Comparison of ENCODE assay signal across 19 cellular contexts in the genomic region with DNA sequence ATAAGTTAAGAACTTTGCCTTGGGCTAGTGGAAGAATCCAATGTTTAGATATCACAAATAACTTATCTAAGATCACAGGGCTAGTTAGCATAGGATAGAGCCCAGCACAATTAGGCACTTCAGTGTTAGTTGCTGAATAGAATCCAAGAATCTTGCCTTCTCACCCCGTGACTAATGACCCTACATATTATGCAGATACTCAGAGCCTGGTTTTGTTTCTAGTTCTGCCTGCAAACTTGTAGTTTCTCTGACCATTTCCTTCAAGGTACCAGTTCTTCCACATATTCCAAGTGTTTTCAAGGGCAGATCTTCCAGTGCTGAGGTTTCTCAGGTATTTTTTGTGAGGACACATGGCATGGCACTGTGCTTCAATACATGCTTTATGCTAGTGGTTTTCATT.
DNase-seq lines count a peak whose midpoint lies in the region; ATAC-seq, FAIRE-seq and TF ChIP-seq lines count a peak whose summit lies in the region.
"Had no signal": no experiment of that assay in that cellular context is flagged by ENCODE, and none has a peak within 500 bp of the region (broad histone marks: within the 10 kb centered on the region; RNA-seq: fewer than 3 reads in every experiment).

No MANE protein-coding gene starts in this region.

- no peak for ATAC-seq in natural killer cell
- ATAC-seq: PC-3 had no signal

- H3K4me3 Mint-ChIP-seq in MCF 10A (ENCODE audit: unreplicated experiment) (no peak overlapping the region), nephron progenitor cell (no peak overlapping the region), natural killer cell (no peak overlapping the region)

- no peaks in the 10 kb centered on the region for H3K27me3 Mint-ChIP-seq in MCF 10A (ENCODE audit: insufficient read depth, unreplicated experiment)
- no peaks in the 10 kb centered on the region for H3K27me3 Mint-ChIP-seq in nephron progenitor cell (ENCODE audit: low read depth, poor library complexity)
- H3K27me3 Mint-ChIP-seq in natural killer cell (ENCODE audit: low read depth in 2 of 2) = no peaks in the 10 kb centered on the region

- H3K27ac ChIP-seq in mammary epithelial cell (ENCODE audit: insufficient read depth, low read depth, low read length) = no peak overlapping the region
- no peak overlapping the region for H3K27ac ChIP-seq in mesenchymal stem cell (ENCODE audit: low read length, poor library complexity, severe bottlenecking)
- H3K27ac ChIP-seq in small intestine (ENCODE audit: low read depth in 1 of 2, low read length in 1 of 2) = no peak overlapping the region
- H3K27ac ChIP-seq: 22Rv1, C4-2B, SJCRH30 had no signal

- TF ChIP-seq CTCF in mammary epithelial cell (conservative IDR thresholded peaks at IDR 0.05 in 1 of 2, IDR thresholded peaks at IDR 0.05 in 1 of 2; ENCODE audit: extremely low read depth in 1 of 2, insufficient read depth in 1 of 2, low read depth in 1 of 2, low read length in 2 of 2) = no peak
- no peak for TF ChIP-seq CTCF in MCF 10A (IDR thresholded peaks at IDR 0.05; ENCODE audit: unreplicated experiment)
- no peak for TF ChIP-seq CTCF in astrocyte of the spinal cord (IDR thresholded peaks at IDR 0.05; ENCODE audit: low read depth, low read length)
- TF ChIP-seq CTCF in nephron progenitor cell (IDR thresholded peaks at IDR 0.05) = no peak
- no peak for TF ChIP-seq CTCF in natural killer cell (IDR thresholded peaks at IDR 0.05)

- H3K36me3 Mint-ChIP-seq in MCF 10A (ENCODE audit: insufficient read depth, unreplicated experiment) = no peaks in the 10 kb centered on the region
- peaks cover 5% of the 10 kb centered on the region for H3K36me3 Mint-ChIP-seq in nephron progenitor cell (ENCODE audit: low read depth)
- no peaks in the 10 kb centered on the region for H3K36me3 Mint-ChIP-seq in natural killer cell

- no peak for FAIRE-seq in small intestine (lab: Jason Lieb, UNC)

- H4K20me1 ChIP-seq in mammary epithelial cell (ENCODE audit: insufficient read depth, low read length) = no peaks in the 10 kb centered on the region

- H2AK5ac ChIP-seq in mesenchymal stem cell (ENCODE audit: low read length, severe bottlenecking) = no peak overlapping the region

- H2AFZ ChIP-seq in mammary epithelial cell (ENCODE audit: low read depth, low read length) (no peak overlapping the region), mesenchymal stem cell (ENCODE audit: low read depth, low read length) (no peak overlapping the region)

- in situ Hi-C loops in mammary epithelial cell (cut with MboI; ENCODE audit: low sequenced_read_pairs in 2 of 2) = no loop called here
- in situ Hi-C loops in astrocyte of the spinal cord (cut with HindIII; ENCODE audit: low sequenced_read_pairs) = no loop called here

- no peak overlapping the region for H4K8ac ChIP-seq in mesenchymal stem cell (ENCODE audit: low read length)

- H3K27me3 ChIP-seq in mammary epithelial cell (ENCODE audit: insufficient read depth, low read length) = no peaks in the 10 kb centered on the region
- H3K27me3 ChIP-seq in mesenchymal stem cell (ENCODE audit: control insufficient read depth in 1 of 2, insufficient read depth in 1 of 2, low read length in 2 of 2) = no peaks in the 10 kb centered on the region
- H3K27me3 ChIP-seq in small intestine (ENCODE audit: control insufficient read depth in 2 of 2, insufficient read depth in 2 of 2, low read length in 2 of 2) = no peaks in the 10 kb centered on the region
- H3K27me3 ChIP-seq: SJCRH30 had no signal

- dilution Hi-C loops in mammary epithelial cell (cut with HindIII; ENCODE audit: low sequenced_read_pairs) = no loop called here

- WGBS in mammary epithelial cell (ENCODE audit: low coverage, missing lambda C conversion rate) = 0% methylated on average over 1 of the region's 1 CpG
- 57% methylated on average over 1 of the region's 1 CpG for WGBS in mesenchymal stem cell
- WGBS in small intestine, 3 donors = 30 to 55% (median 35%) methylated on average over 1 of the region's 1 CpG

- H2BK15ac ChIP-seq in mesenchymal stem cell (ENCODE audit: low read depth, poor library complexity, severe bottlenecking) = no peak overlapping the region

- H2BK12ac ChIP-seq in mesenchymal stem cell (ENCODE audit: low read length in 2 of 2) = no peak overlapping the region

- no peak overlapping the region for H3K14ac ChIP-seq in mesenchymal stem cell (ENCODE audit: low read length in 2 of 2)

- H3K23ac ChIP-seq in mesenchymal stem cell (ENCODE audit: low read length in 2 of 2) = no peak overlapping the region

- no peak overlapping the region for H3K18ac ChIP-seq in mesenchymal stem cell (ENCODE audit: low read depth in 1 of 2, low read length in 2 of 2)

- no peak overlapping the region for H2BK5ac ChIP-seq in mesenchymal stem cell (ENCODE audit: low read depth, low read length, poor library complexity, severe bottlenecking)

- H3K4me1 Mint-ChIP-seq in MCF 10A (ENCODE audit: insufficient read depth, unreplicated experiment) = no peaks in the 10 kb centered on the region
- no peaks in the 10 kb centered on the region for H3K4me1 Mint-ChIP-seq in nephron progenitor cell
- no peaks in the 10 kb centered on the region for H3K4me1 Mint-ChIP-seq in natural killer cell

- no peak overlapping the region for H4K91ac ChIP-seq in mesenchymal stem cell (ENCODE audit: low read length)

- H3K9ac ChIP-seq in mammary epithelial cell (ENCODE audit: insufficient read depth, low read length) = no peak overlapping the region
- H3K9ac ChIP-seq in mesenchymal stem cell (ENCODE audit: low read length) = no peak overlapping the region

- H3K79me1 ChIP-seq in mesenchymal stem cell (replicated peaks; ENCODE audit: low read length, poor library complexity, severe bottlenecking) = no peaks in the 10 kb centered on the region

- DNase-seq in mammary epithelial cell (peak; percentile 8), MCF 10A (ENCODE audit: unreplicated experiment) (no peak), astrocyte of the spinal cord (ENCODE audit: low read depth, low spot score) (peak; percentile 1), mesenchymal stem cell (peak; percentile 11), SW480 (ENCODE audit: low spot score) (no peak), nephron progenitor cell (no peak), small intestine (no peak), natural killer cell (no peak)
- DNase-seq: AML-193, DMS79 treated with DMSO at 0.1 percent for 48 hours, GDM1, GOT3, NCI-H187, NCI-H345, NCI-H524 treated with DMSO at 0.1 percent for 48 hours, PC-3 had no signal

- no peak overlapping the region for H2BK120ac ChIP-seq in mesenchymal stem cell (ENCODE audit: low read depth, low read length)

- no peaks in the 10 kb centered on the region for H3K79me2 ChIP-seq in mammary epithelial cell (ENCODE audit: insufficient read depth, low read length)

- CTCF ChIA-PET in mammary epithelial cell (lab: Charles Lee; ENCODE audit: low non-redundant PET) (no interaction called here), MCF 10A (lab: Yijun Ruan, JAX) (interaction anchor here (0.6 kb wide), 1 partner anchor 34 kb away, joined by 3 read pairs; no protein-coding TSS in a partner anchor)

- H3K9me3 Mint-ChIP-seq in MCF 10A (ENCODE audit: unreplicated experiment) (peaks cover 16% of the 10 kb centered on the region), nephron progenitor cell (peaks cover 30% of the 10 kb centered on the region), natural killer cell (peaks cover 5 to 28% of the 10 kb centered on the region in 2 donors)

- H3K36me3 ChIP-seq in mammary epithelial cell (ENCODE audit: insufficient read depth, low read length) (no peaks in the 10 kb centered on the region), mesenchymal stem cell (ENCODE audit: control insufficient read depth in 1 of 2, insufficient read depth in 2 of 2, low read depth in 1 of 2, low read length in 2 of 2) (no peaks in the 10 kb centered on the region), small intestine (ENCODE audit: control insufficient read depth in 2 of 2, insufficient read depth in 2 of 2, low read length in 2 of 2) (no peaks in the 10 kb centered on the region)
- H3K36me3 ChIP-seq: SJCRH30 had no signal

- BruUV-seq in mammary epithelial cell (replicated peaks; lab: Mats Ljungman, UMichigan) (no TSS peak), MCF 10A (replicated peaks; lab: Mats Ljungman, UMichigan) (no TSS peak)

- POLR2A ChIA-PET in MCF 10A (lab: Yijun Ruan, JAX) = no interaction called here

- H3K4me1 ChIP-seq in mammary epithelial cell (ENCODE audit: insufficient read depth, low read length) (no peaks in the 10 kb centered on the region), mesenchymal stem cell (ENCODE audit: control insufficient read depth, insufficient read depth, low read depth, low read length) (no peaks in the 10 kb centered on the region), small intestine (ENCODE audit: control insufficient read depth in 2 of 2, insufficient read depth in 1 of 2, low read depth in 1 of 2, low read length in 1 of 2) (no peaks in the 10 kb centered on the region)
- H3K4me1 ChIP-seq: SJCRH30 had no signal

- no peak overlapping the region for H3K4me3 ChIP-seq in mammary epithelial cell (replicated peaks in 1 of 3; ENCODE audit: insufficient read depth in 1 of 3, low read depth in 2 of 3, low read length in 3 of 3)
- no peak overlapping the region for H3K4me3 ChIP-seq in astrocyte of the spinal cord (ENCODE audit: low read depth, low read length)
- no peak overlapping the region for H3K4me3 ChIP-seq in mesenchymal stem cell (ENCODE audit: insufficient read depth in 1 of 2, low read depth in 1 of 2, low read length in 2 of 2)
- no peak overlapping the region for H3K4me3 ChIP-seq in small intestine (ENCODE audit: low read depth in 1 of 2, low read length in 2 of 2)
- H3K4me3 ChIP-seq: SJCRH30 had no signal

- no peak overlapping the region for H3K4ac ChIP-seq in mesenchymal stem cell (ENCODE audit: low read depth in 1 of 2, low read length in 2 of 2)

- H3K9me3 ChIP-seq in mammary epithelial cell (replicated peaks; ENCODE audit: insufficient read depth, low read length) = peaks cover 6% of the 10 kb centered on the region
- peaks cover 4% of the 10 kb centered on the region for H3K9me3 ChIP-seq in mesenchymal stem cell (ENCODE audit: control insufficient read depth, low read length)
- no peaks in the 10 kb centered on the region for H3K9me3 ChIP-seq in small intestine (ENCODE audit: control insufficient read depth, low read depth)
- H3K9me3 ChIP-seq: SJCRH30 had no signal

- H3K27ac Mint-ChIP-seq in MCF 10A (ENCODE audit: low read depth, unreplicated experiment) (no peak overlapping the region), nephron progenitor cell (no peak overlapping the region), natural killer cell (no peak overlapping the region)

- no peak overlapping the region for H3K4me2 ChIP-seq in mammary epithelial cell (ENCODE audit: insufficient read depth, low read depth, low read length)
- H3K4me2 ChIP-seq in mesenchymal stem cell (ENCODE audit: low read length, poor library complexity, severe bottlenecking) = no peak overlapping the region

- intact Hi-C loops in mammary epithelial cell (cut with micrococcal nuclease) (no loop called here), MCF 10A (cut with micrococcal nuclease) (no loop called here), natural killer cell (cut with micrococcal nuclease) (no loop called here)

Comparison
In these comparisons a context has a peak if more than half of its experiments do, and no peak if none do; other contexts are left out.
1. DNase-seq: peak in mammary epithelial cell (single experiment), astrocyte of the spinal cord (single experiment) and mesenchymal stem cell (single experiment); none in MCF 10A (single experiment), SW480 (single experiment), nephron progenitor cell (single experiment), small intestine (single experiment) and natural killer cell (single experiment).